In genomic region chr12:20493924-20494323, GRCh38 we compare ENCODE assay signal across 17 cellular contexts.
DNase-seq lines count a peak whose midpoint lies in the region; ATAC-seq and TF ChIP-seq lines count a peak whose summit lies in the region.
"Had no signal": no experiment of that assay in that cellular context is flagged by ENCODE, and none has a peak within 500 bp of the region (broad histone marks: within the 10 kb centered on the region; RNA-seq: fewer than 3 reads in every experiment).

No MANE protein-coding gene starts in this region.

- peak overlapping the region; percentile 79 for H3K27ac ChIP-seq in brain microvascular endothelial cell
- H3K27ac ChIP-seq: BLaER1 treated with 17β-estradiol and CSF1 and Interleukin-3, amounts not matched to agents 10 nM and 100 nM had no signal

- peaks cover 71% of the 10 kb centered on the region for H3K4me1 Mint-ChIP-seq in HFFc6 (ENCODE audit: low read depth)

- H3K36me3 Mint-ChIP-seq in HFFc6 (ENCODE audit: low read depth) = peaks cover 14% of the 10 kb centered on the region; the same call in 1 of the 2 replicates
- H3K36me3 Mint-ChIP-seq: CD8-positive, alpha-beta memory T cell had no signal

- no peaks in the 10 kb centered on the region for H3K36me3 ChIP-seq in brain microvascular endothelial cell (replicated peaks)
- H3K36me3 ChIP-seq: BLaER1 treated with 17β-estradiol and CSF1 and Interleukin-3, amounts not matched to agents 10 nM and 100 nM; HAP-1 had no signal

- in situ Hi-C loops in brain microvascular endothelial cell (cut with HindIII; ENCODE audit: low pct_ligation_motif_present, low sequenced_read_pairs) = no loop called here

- peak; percentile 3 for DNase-seq in A172 (ENCODE audit: low spot score)
- DNase-seq in HFFc6 = peak; percentile 15
- no peak for DNase-seq in brain microvascular endothelial cell
- peak; percentile 82 for DNase-seq in iris pigment epithelial cell (ENCODE audit: low read depth)
- DNase-seq in NCI-H2196 (lab: John Stamatoyannopoulos, UW; ENCODE audit: unreplicated experiment) = no peak
- DNase-seq in NCI-H748 treated with DMSO at 0.1 percent for 48 hours (lab: John Stamatoyannopoulos, UW) = no peak
- no peak for DNase-seq in DMS 273 treated with DMSO at 0.1 percent for 48 hours (lab: John Stamatoyannopoulos, UW)
- DNase-seq: 8988T; CD8-positive, alpha-beta memory T cell; NCI-H1417 treated with DMSO at 0.1 percent for 48 hours; NCI-H2029; NCI-H2171; NCI-H82 had no signal

- H3K27ac Mint-ChIP-seq in HFFc6 = peak overlapping the region; percentile 31; the same call in 1 of the 2 replicates
- H3K27ac Mint-ChIP-seq: CD8-positive, alpha-beta memory T cell had no signal

- peak overlapping the region; percentile 46 for H3K4me3 Mint-ChIP-seq in HFFc6
- H3K4me3 Mint-ChIP-seq: CD8-positive, alpha-beta memory T cell had no signal

- peaks cover 3% of the 10 kb centered on the region for H3K27me3 Mint-ChIP-seq in HFFc6 (ENCODE audit: insufficient read depth)
- H3K27me3 Mint-ChIP-seq: CD8-positive, alpha-beta memory T cell had no signal

- no peaks in the 10 kb centered on the region for H3K27me3 ChIP-seq in brain microvascular endothelial cell (replicated peaks)
- H3K27me3 ChIP-seq: BLaER1 treated with 17β-estradiol and CSF1 and Interleukin-3, amounts not matched to agents 10 nM and 100 nM had no signal

- TF ChIP-seq CTCF in HFFc6 (IDR thresholded peaks at IDR 0.05) (no peak), brain microvascular endothelial cell (IDR thresholded peaks at IDR 0.05; ENCODE audit: low read depth, low read length, missing control alignments) (no peak)

- H3K9me3 Mint-ChIP-seq in HFFc6 = no peaks in the 10 kb centered on the region

- ATAC-seq in GM19467 (IDR thresholded peaks at IDR 0.05; ENCODE audit: unreplicated experiment) = no peak
- ATAC-seq: Panc1 had no signal

- no peak overlapping the region for H3K4me3 ChIP-seq in brain microvascular endothelial cell (ENCODE audit: low read depth, low read length)
- H3K4me3 ChIP-seq: BLaER1 treated with 17β-estradiol and CSF1 and Interleukin-3, amounts not matched to agents 10 nM and 100 nM; HAP-1 had no signal

Comparison
In these comparisons a context has a peak if more than half of its experiments do, and no peak if none do; other contexts are left out.
1. DNase-seq: peak in A172 (single experiment), HFFc6 (single experiment) and iris pigment epithelial cell (single experiment); none in brain microvascular endothelial cell (single experiment), NCI-H2196 (single experiment), NCI-H748 treated with DMSO at 0.1 percent for 48 hours (single experiment) and DMS 273 treated with DMSO at 0.1 percent for 48 hours (single experiment).